Comparison of ENCODE assay signal across 16 cellular contexts in the genomic region with DNA sequence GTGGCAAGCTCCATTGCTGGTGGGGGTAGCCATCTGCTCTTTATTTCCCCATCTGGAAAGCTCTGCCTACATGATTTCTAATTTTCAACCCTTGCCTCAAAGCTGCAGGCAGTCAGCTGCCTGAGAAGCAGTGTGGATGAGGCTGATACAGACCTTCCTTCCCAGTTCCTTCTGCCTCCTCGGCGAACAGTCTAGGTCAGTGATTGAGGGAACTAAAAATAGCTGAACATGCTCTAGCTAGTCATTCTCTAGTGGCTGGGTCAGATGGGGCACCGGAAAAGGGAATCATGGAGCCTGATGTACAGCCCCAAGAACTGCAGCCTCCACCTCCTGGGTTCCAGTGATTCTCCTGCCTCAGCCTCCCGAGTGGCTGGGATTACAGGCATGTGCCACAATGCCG. TPM values are rescaled to one million over a fixed set of nuclear protein-coding genes. Genes with fewer than 3 reads are reported as not detected.
DNase-seq lines count a peak whose midpoint lies in the region; ATAC-seq, FAIRE-seq and TF ChIP-seq lines count a peak whose summit lies in the region.
"Had no signal": no experiment of that assay in that cellular context is flagged by ENCODE, and none has a peak within 500 bp of the region (broad histone marks: within the 10 kb centered on the region; RNA-seq: fewer than 3 reads in every experiment).

No MANE protein-coding gene starts in this region.

- no peak overlapping the region for H3K9ac ChIP-seq in K562 (ENCODE audit: insufficient read depth in 1 of 2, low read depth in 2 of 2, low read length in 2 of 2)
- H3K9ac ChIP-seq: BLaER1 had no signal

- 11% methylated on average over 5 of the region's 5 CpGs for WGBS in K562 (ENCODE audit: insufficient coverage, low coverage, missing lambda C conversion rate)
- 60 to 73% (median 69%) methylated on average over 5 of the region's 5 CpGs for WGBS in psoas muscle, 3 donors

- H3K4me1 ChIP-seq in K562 (replicated peaks in 1 of 2; ENCODE audit: control insufficient read depth in 2 of 2, insufficient read depth in 2 of 2, low read length in 2 of 2) (no peaks in the 10 kb centered on the region), left ventricle myocardium inferior (peaks cover 29% of the 10 kb centered on the region), psoas muscle (no peaks in the 10 kb centered on the region)
- H3K4me1 ChIP-seq: BLaER1, Caco-2 had no signal

- H3K4me3 ChIP-seq in K562 (no peak overlapping the region), left ventricle myocardium inferior (no peak overlapping the region), psoas muscle (no peak overlapping the region)
- H3K4me3 ChIP-seq: BLaER1, GM23338 had no signal

- peaks cover 6% of the 10 kb centered on the region for H3K36me3 Mint-ChIP-seq in endothelial cell (ENCODE audit: low read depth, unreplicated experiment)
- H3K36me3 Mint-ChIP-seq: CD8-positive, alpha-beta memory T cell had no signal

- H3K27me3 Mint-ChIP-seq in endothelial cell (ENCODE audit: unreplicated experiment), result no peaks in the 10 kb centered on the region

- H3K9me1 ChIP-seq in K562 (ENCODE audit: control insufficient read depth, insufficient read depth, low read length), result no peaks in the 10 kb centered on the region

- no peak for FAIRE-seq in K562 (lab: Jason Lieb, UNC)
- FAIRE-seq: GM18507 had no signal

- no peaks in the 10 kb centered on the region for H3K9me3 Mint-ChIP-seq in endothelial cell (ENCODE audit: unreplicated experiment)
- H3K9me3 Mint-ChIP-seq: CD8-positive, alpha-beta memory T cell had no signal

- peaks cover 2 to 3% of the 10 kb centered on the region in 2 experiments; a peak in 3 of 5 replicates for H3K27me3 ChIP-seq in K562 (ENCODE audit: control insufficient read depth in 2 of 2, insufficient read depth in 2 of 2, low read length in 2 of 2)
- no peaks in the 10 kb centered on the region for H3K27me3 ChIP-seq in left ventricle myocardium inferior (ENCODE audit: low read depth)
- H3K27me3 ChIP-seq in psoas muscle (ENCODE audit: insufficient read depth in 3 of 3, low read length in 2 of 3), result no peaks in the 10 kb centered on the region
- H3K27me3 ChIP-seq: BLaER1 had no signal

- TF ChIP-seq CTCF in K562 (IDR thresholded peaks at IDR 0.05 in 2 of 3, conservative IDR thresholded peaks at IDR 0.05 in 1 of 3; ENCODE audit: insufficient read depth in 2 of 3, low read depth in 1 of 3, low read length in 3 of 3), result no peak
- no peak for TF ChIP-seq CTCF in left ventricle myocardium inferior (IDR thresholded peaks at IDR 0.05; ENCODE audit: borderline replicate concordance)
- no peak for TF ChIP-seq CTCF in psoas muscle (IDR thresholded peaks at IDR 0.05)
- TF ChIP-seq CTCF in endothelial cell (IDR thresholded peaks at IDR 0.05; ENCODE audit: unreplicated experiment), result no peak

- CTCF ChIA-PET in K562 (lab: Yijun Ruan, JAX; ENCODE audit: low intra/inter-chr PET ratio), result no interaction called here

- BruUV-seq in K562 (replicated peaks; lab: Mats Ljungman, UMichigan), result no TSS peak

- no peak overlapping the region for H2AFZ ChIP-seq in K562 (ENCODE audit: low read depth, low read length)
- H2AFZ ChIP-seq: GM23338 had no signal

- no peak overlapping the region for H3K27ac ChIP-seq in K562 (ENCODE audit: extremely low read depth, low read depth, low read length)
- H3K27ac ChIP-seq in left ventricle myocardium inferior (replicated peaks), result peak overlapping the region; percentile 23
- H3K27ac ChIP-seq in psoas muscle, result peak overlapping the region; percentile 56
- H3K27ac ChIP-seq: 22Rv1, BLaER1, HL-60 had no signal

- POLR2A ChIA-PET in K562 (lab: Yijun Ruan, JAX), result interaction anchor here (0.6 to 1.3 kb wide), 4 partner anchors 17 to 28 kb away, joined by 3 to 5 read pairs (median 3); no protein-coding TSS in a partner anchor

- H3K9me3 ChIP-seq in K562 (replicated peaks; ENCODE audit: control insufficient read depth, insufficient read depth, low read depth, low read length) (no peaks in the 10 kb centered on the region), left ventricle myocardium inferior (replicated peaks) (no peaks in the 10 kb centered on the region), psoas muscle (no peaks in the 10 kb centered on the region)
- H3K9me3 ChIP-seq: BLaER1, Caco-2 had no signal

- TF ChIP-seq RAD21 in K562 (CRISPR knock-in tag; conservative IDR thresholded peaks at IDR 0.05 in 1 of 2, IDR thresholded peaks at IDR 0.05 in 1 of 2), result no peak

- intact Hi-C loops in K562 (cut with micrococcal nuclease) (no loop called here), left ventricle myocardium inferior (cut with micrococcal nuclease) (no loop called here), psoas muscle (cut with DNase I) (no loop called here)

- peak; percentile 49 for DNase-seq in DMS 273 (lab: John Stamatoyannopoulos, UW; ENCODE audit: unreplicated experiment)
- DNase-seq in DMS 273 treated with DMSO at 0.1 percent for 48 hours (lab: John Stamatoyannopoulos, UW), result no peak
- DNase-seq in K562 (ENCODE audit: extremely low read depth in 1 of 4, low spot score in 3 of 4), result no peak
- DNase-seq in left ventricle myocardium inferior, result no peak
- DNase-seq in psoas muscle, result no peak
- no peak for DNase-seq in endothelial cell (ENCODE audit: low spot score)
- DNase-seq: Caco-2; CD8-positive, alpha-beta memory T cell; H9 had no signal

- no peak; the same call in 2 of the 3 replicates for ATAC-seq in K562
- ATAC-seq in psoas muscle, result peak; percentile 88 to 94 (median 93)
- ATAC-seq in GM21825 (IDR thresholded peaks at IDR 0.05; ENCODE audit: unreplicated experiment), result no peak
- ATAC-seq in GM18909 (IDR thresholded peaks at IDR 0.05; ENCODE audit: poor library complexity, unreplicated experiment), result no peak
- ATAC-seq: GM23338 had no signal

- in situ Hi-C loops in K562 (cut with MboI), result no loop called here

- H3K79me2 ChIP-seq in K562 (ENCODE audit: control insufficient read depth, insufficient read depth, low read length), result no peaks in the 10 kb centered on the region

- H3K27ac Mint-ChIP-seq in endothelial cell (ENCODE audit: unreplicated experiment), result no peak overlapping the region
- H3K27ac Mint-ChIP-seq: CD8-positive, alpha-beta memory T cell; GM23338 had no signal

- H3K4me2 ChIP-seq in K562 (ENCODE audit: insufficient read depth, low read length), result no peak overlapping the region
- H3K4me2 ChIP-seq: BLaER1, GM23338 had no signal

- H3K36me3 ChIP-seq in K562 (ENCODE audit: control insufficient read depth, insufficient read depth, low read length) (no peaks in the 10 kb centered on the region), left ventricle myocardium inferior (no peaks in the 10 kb centered on the region), psoas muscle (ENCODE audit: insufficient read depth in 1 of 2, low read depth in 1 of 2) (no peaks in the 10 kb centered on the region)
- H3K36me3 ChIP-seq: BLaER1 had no signal

- no peak overlapping the region for H3K4me3 Mint-ChIP-seq in endothelial cell (ENCODE audit: unreplicated experiment)
- H3K4me3 Mint-ChIP-seq: CD8-positive, alpha-beta memory T cell; GM23338; H9 had no signal

- TF ChIP-seq EP300 in K562 (IDR thresholded peaks at IDR 0.05; ENCODE audit: low read length), result no peak; the same call in 1 of the 2 replicates

- H3K4me1 Mint-ChIP-seq in endothelial cell (ENCODE audit: unreplicated experiment), result no peaks in the 10 kb centered on the region
- H3K4me1 Mint-ChIP-seq: CD8-positive, alpha-beta memory T cell; GM23338; H9 had no signal

- TF ChIP-seq POLR2A in K562 (conservative IDR thresholded peaks at IDR 0.05), result no peak

- no peaks in the 10 kb centered on the region for H4K20me1 ChIP-seq in K562 (replicated peaks; ENCODE audit: control insufficient read depth, insufficient read depth, low read length)
- H4K20me1 ChIP-seq: BLaER1 had no signal

TF ChIP-seq in K562, 482 proteins besides CTCF, POLR2A, EP300 and RAD21 (continues in another document):
- TF ChIP-seq TCF3 (CRISPR knock-in tag; IDR thresholded peaks at IDR 0.05) (0 out of 2 replicates have a peak, but pooled peaks have one; percentile 33), MEF2D (tag; conservative IDR thresholded peaks at IDR 0.05; ENCODE audit: low read depth) (peak; percentile 92), SAFB2 (IDR thresholded peaks at IDR 0.05; ENCODE audit: borderline replicate concordance, low read depth, low read length, severe bottlenecking) (no peak), ZNF76 (CRISPR knock-in tag; IDR thresholded peaks at IDR 0.05; ENCODE audit: borderline replicate concordance) (no peak), XRCC5 (IDR thresholded peaks at IDR 0.05; ENCODE audit: low read depth, low read length) (no peak), ZFP36 (IDR thresholded peaks at IDR 0.05; ENCODE audit: low read depth, low read length, partially characterized antibody) (peak; percentile 16)

RNA-seq across cellular contexts. Expression of gene NAMPT, which starts 48.7 kb away (rescaled TPM):
- 53.3 and 184 TPM in 2 replicates for total RNA-seq in K562 (2011; cell fraction: chromatin; rRNA removed; ENCODE audit: low replicate concordance)
- 23.0 and 32.8 TPM in 2 replicates for total RNA-seq in K562 (2011; cell fraction: nucleolus; rRNA removed)
- total RNA-seq in K562 (2011; cell fraction: nucleoplasm; rRNA removed), result 75.4 and 125 TPM in 2 replicates
- 61.4 and 71.7 TPM in 2 replicates for total RNA-seq in K562 (2014; rRNA removed)
- 160 and 179 TPM in 2 replicates for total RNA-seq in K562 (2014; rRNA removed; fragmentation: Illumina TruSeq; extraction: Trizol)
- total RNA-seq in K562 (2015; rRNA removed; fragmentation: Illumina TruSeq; extraction: Trizol), result 134 and 151 TPM in 2 replicates
- total RNA-seq in K562 (2021), result 134 and 150 TPM in 2 replicates
- 70.1 and 106 TPM in 2 replicates for polyA plus RNA-seq in K562 (2011; rRNA removed)
- polyA plus RNA-seq in K562 (2011; cell fraction: cytosol; rRNA removed), result 16.2 and 27.0 TPM in 2 replicates
- 20.3 and 26.6 TPM in 2 replicates for polyA plus RNA-seq in K562 (2011; cell fraction: nucleus; rRNA removed)
- 86.7 and 97.4 TPM in 2 replicates for polyA plus RNA-seq in K562 (2012)
- polyA plus RNA-seq in K562 (2014; fragmentation: Illumina TruSeq; extraction: Trizol), result 113 and 133 TPM in 2 replicates
- 10 to 100 TPM; 41.1 to 56.6 TPM for polyA plus RNA-seq in K562 (2014; fragmentation: Nextera tagmentation; extraction: Ambion mirVana)
- polyA plus RNA-seq in K562 (2014; rRNA removed), result 79.6 and 90.7 TPM in 2 replicates
- polyA minus RNA-seq in K562 (2011; rRNA and poly(A)+ RNA removed), result 158 and 163 TPM in 2 replicates
- polyA minus RNA-seq in K562 (2011; cell fraction: cytosol; rRNA and poly(A)+ RNA removed), result 86.7 and 104 TPM in 2 replicates
- 62.3 and 99.6 TPM in 2 replicates for polyA minus RNA-seq in K562 (2011; cell fraction: nucleus; rRNA and poly(A)+ RNA removed)
- 123 TPM for total RNA-seq in left ventricle myocardium inferior
- total RNA-seq in psoas muscle, result 100 to 1,000 TPM in 3 of 4 donors, 10 to 100 TPM in 1; 67.9 to 401 (median 166) TPM
- polyA plus RNA-seq in psoas muscle, result 100 to 1,000 TPM in 1 of 3 donors, 10 to 100 TPM in 2; 57.2 to 209 (median 74.0) TPM
- 153 TPM for total RNA-seq in endothelial cell (ENCODE audit: unreplicated experiment)

Comparison
In these comparisons a context has a peak if more than half of its experiments do, and no peak if none do; other contexts are left out.
1. ATAC-seq: peak in psoas muscle (4 of 4); none in K562 (single experiment), GM21825 (single experiment) and GM18909 (single experiment).